In genomic region chr16:2471016-2471652, GRCh38 we compare ENCODE assay signal across 1 cellular context.
TF ChIP-seq lines count a peak whose summit lies in the region.

Gene NTN3 (plus strand): TSS chr16:2471297. CDS start chr16:2471702, 405 bp downstream.

TF ChIP-seq in GM12878, 131 proteins besides CTCF, POLR2A, EP300 and RAD21 (continued from another document):
- TF ChIP-seq, protein P1, sequence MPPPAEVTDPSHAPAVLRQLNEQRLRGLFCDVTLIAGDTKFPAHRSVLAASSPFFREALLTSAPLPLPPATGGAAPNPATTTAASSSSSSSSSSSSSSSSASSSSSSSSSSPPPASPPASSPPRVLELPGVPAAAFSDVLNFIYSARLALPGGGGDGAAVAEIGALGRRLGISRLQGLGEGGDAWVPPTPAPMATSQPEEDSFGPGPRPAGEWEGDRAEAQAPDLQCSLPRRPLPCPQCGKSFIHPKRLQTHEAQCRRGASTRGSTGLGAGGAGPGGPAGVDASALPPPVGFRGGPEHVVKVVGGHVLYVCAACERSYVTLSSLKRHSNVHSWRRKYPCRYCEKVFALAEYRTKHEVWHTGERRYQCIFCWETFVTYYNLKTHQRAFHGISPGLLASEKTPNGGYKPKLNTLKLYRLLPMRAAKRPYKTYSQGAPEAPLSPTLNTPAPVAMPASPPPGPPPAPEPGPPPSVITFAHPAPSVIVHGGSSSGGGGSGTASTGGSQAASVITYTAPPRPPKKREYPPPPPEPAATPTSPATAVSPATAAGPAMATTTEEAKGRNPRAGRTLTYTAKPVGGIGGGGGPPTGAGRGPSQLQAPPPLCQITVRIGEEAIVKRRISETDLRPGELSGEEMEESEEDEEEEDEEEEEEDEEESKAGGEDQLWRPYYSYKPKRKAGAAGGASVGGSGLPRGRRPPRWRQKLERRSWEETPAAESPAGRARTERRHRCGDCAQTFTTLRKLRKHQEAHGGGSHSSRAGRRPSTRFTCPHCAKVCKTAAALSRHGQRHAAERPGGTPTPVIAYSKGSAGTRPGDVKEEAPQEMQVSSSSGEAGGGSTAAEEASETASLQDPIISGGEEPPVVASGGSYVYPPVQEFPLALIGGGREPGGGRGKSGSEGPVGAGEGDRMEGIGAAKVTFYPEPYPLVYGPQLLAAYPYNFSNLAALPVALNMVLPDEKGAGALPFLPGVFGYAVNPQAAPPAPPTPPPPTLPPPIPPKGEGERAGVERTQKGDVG (CRISPR knock-in tag; IDR thresholded peaks at IDR 0.05), result no peak
- TF ChIP-seq ZNF687 (IDR thresholded peaks at IDR 0.05) (0 out of 2 replicates have a peak, but pooled peaks have one; percentile 9), SMARCA5 (IDR thresholded peaks at IDR 0.05) (no peak), USF1 (IDR thresholded peaks at IDR 0.05; ENCODE audit: borderline replicate concordance, extremely low read length, insufficient read depth, low read depth, low read length) (no peak), MTA3 (IDR thresholded peaks at IDR 0.05; ENCODE audit: borderline replicate concordance, low read length) (no peak), HDAC2 (IDR thresholded peaks at IDR 0.05) (no peak), TARDBP (IDR thresholded peaks at IDR 0.05; ENCODE audit: borderline replicate concordance) (no peak), RB1 (IDR thresholded peaks at IDR 0.05; ENCODE audit: borderline replicate concordance) (no peak), ATF7 (IDR thresholded peaks at IDR 0.05; ENCODE audit: low read depth) (no peak), CHD1 (IDR thresholded peaks at IDR 0.05; ENCODE audit: low read depth, low read length) (no peak), RCOR1 (conservative IDR thresholded peaks at IDR 0.05; ENCODE audit: low read depth, low read length) (no peak), SIX5 (IDR thresholded peaks at IDR 0.05; ENCODE audit: low read depth, low read length, severe bottlenecking) (no peak), MEF2B (IDR thresholded peaks at IDR 0.05; ENCODE audit: partially characterized antibody, poor library complexity, severe bottlenecking) (no peak)
- TF ChIP-seq, protein P2, sequence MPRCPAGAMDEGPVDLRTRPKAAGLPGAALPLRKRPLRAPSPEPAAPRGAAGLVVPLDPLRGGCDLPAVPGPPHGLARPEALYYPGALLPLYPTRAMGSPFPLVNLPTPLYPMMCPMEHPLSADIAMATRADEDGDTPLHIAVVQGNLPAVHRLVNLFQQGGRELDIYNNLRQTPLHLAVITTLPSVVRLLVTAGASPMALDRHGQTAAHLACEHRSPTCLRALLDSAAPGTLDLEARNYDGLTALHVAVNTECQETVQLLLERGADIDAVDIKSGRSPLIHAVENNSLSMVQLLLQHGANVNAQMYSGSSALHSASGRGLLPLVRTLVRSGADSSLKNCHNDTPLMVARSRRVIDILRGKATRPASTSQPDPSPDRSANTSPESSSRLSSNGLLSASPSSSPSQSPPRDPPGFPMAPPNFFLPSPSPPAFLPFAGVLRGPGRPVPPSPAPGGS (IDR thresholded peaks at IDR 0.05; ENCODE audit: borderline replicate concordance, insufficient read depth, low read depth, low read length, poor library complexity, severe bottlenecking), result no peak
- TF ChIP-seq, protein P3, sequence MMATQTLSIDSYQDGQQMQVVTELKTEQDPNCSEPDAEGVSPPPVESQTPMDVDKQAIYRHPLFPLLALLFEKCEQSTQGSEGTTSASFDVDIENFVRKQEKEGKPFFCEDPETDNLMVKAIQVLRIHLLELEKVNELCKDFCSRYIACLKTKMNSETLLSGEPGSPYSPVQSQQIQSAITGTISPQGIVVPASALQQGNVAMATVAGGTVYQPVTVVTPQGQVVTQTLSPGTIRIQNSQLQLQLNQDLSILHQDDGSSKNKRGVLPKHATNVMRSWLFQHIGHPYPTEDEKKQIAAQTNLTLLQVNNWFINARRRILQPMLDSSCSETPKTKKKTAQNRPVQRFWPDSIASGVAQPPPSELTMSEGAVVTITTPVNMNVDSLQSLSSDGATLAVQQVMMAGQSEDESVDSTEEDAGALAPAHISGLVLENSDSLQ (IDR thresholded peaks at IDR 0.05), result no peak
